In the genomic region with DNA sequence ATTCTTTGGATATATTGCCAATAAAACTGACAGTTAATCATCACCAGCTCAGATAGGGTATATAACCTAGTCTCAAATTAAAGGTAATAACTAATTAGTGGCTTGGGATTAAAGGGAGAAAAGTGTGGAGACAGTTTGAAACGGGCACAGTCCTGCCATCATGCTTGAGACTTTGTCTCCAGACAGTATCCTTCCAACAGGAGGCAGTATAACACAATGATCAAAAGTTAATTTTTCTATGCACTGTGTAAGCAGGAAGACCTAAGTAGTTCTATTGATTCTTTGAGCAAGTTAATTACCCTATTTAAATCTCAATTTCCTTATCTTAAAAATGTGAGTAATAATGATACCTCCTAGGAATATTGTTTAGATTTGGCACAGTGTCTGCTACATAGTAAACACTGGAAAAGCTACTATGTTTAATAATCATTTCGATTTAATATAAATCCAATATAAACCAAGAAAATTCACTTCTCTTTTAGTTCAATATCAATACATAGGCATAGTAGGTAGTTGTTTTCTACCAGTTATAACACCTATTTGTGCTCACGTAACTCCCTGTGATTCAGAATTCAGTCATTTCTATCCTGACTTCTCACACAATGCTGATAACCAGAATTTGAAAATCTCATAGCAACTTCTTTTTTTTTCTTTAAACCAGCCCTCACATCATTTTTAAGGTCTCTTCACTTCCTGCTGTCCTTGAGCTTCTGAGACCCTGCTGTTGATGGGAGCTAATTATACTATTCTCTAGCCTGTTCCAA, we compare ENCODE assay signal across 8 cellular contexts. TPM values are rescaled to one million over a fixed set of nuclear protein-coding genes. Genes with fewer than 3 reads are reported as not detected.
DNase-seq lines count a peak whose midpoint lies in the region; ATAC-seq and TF ChIP-seq lines count a peak whose summit lies in the region.

No MANE protein-coding gene starts in this region.

- H3K9me3 Mint-ChIP-seq in activated CD4-positive, alpha-beta T cell treated with anti-CD3 and anti-CD28 coated beads, Interleukin-2, amount 10 ng/mL, durations not matched to agents 7 days and 5 days = no peaks in the 10 kb centered on the region

- no peak overlapping the region for H3K4me3 Mint-ChIP-seq in activated CD4-positive, alpha-beta T cell treated with anti-CD3 and anti-CD28 coated beads, Interleukin-2, amount 10 ng/mL, durations not matched to agents 7 days and 5 days

- H3K9me3 ChIP-seq in MM.1S (replicated peaks; ENCODE audit: insufficient read depth, low read length) (no peaks in the 10 kb centered on the region), gastroesophageal sphincter (no peaks in the 10 kb centered on the region)

- H3K4me1 Mint-ChIP-seq in activated CD4-positive, alpha-beta T cell treated with anti-CD3 and anti-CD28 coated beads, Interleukin-2, amount 10 ng/mL, durations not matched to agents 7 days and 5 days = peaks cover 77% of the 10 kb centered on the region

- H3K27ac ChIP-seq in MM.1S (ENCODE audit: low read length) (peak overlapping the region; percentile 4; the same call in 1 of the 2 replicates), VCaP (no peak overlapping the region), gastroesophageal sphincter (no peak overlapping the region)

- H3K36me3 ChIP-seq in MM.1S (replicated peaks; ENCODE audit: insufficient read depth, low read length) (no peaks in the 10 kb centered on the region), gastroesophageal sphincter (no peaks in the 10 kb centered on the region)

- no peak for TF ChIP-seq POLR2A in gastroesophageal sphincter (IDR thresholded peaks at IDR 0.05)

- no peak overlapping the region for H2AFZ ChIP-seq in MM.1S (ENCODE audit: low read length)

- WGBS in gastroesophageal sphincter (ENCODE audit: low coverage in 1 of 2), 2 donors = 53 to 65% methylated on average over 3 of the region's 3 CpGs

- H3K79me2 ChIP-seq in MM.1S (ENCODE audit: low read length) = peaks cover 10% of the 10 kb centered on the region; the same call in 1 of the 2 replicates

- no peaks in the 10 kb centered on the region for H4K20me1 ChIP-seq in MM.1S (ENCODE audit: insufficient read depth, low read length)

- H3K27me3 Mint-ChIP-seq in activated CD4-positive, alpha-beta T cell treated with anti-CD3 and anti-CD28 coated beads, Interleukin-2, amount 10 ng/mL, durations not matched to agents 7 days and 5 days = no peaks in the 10 kb centered on the region

- TF ChIP-seq CTCF in MM.1S (IDR thresholded peaks at IDR 0.05; ENCODE audit: low read length) (peak; percentile 74), VCaP (conservative IDR thresholded peaks at IDR 0.05) (peak; percentile 78), gastroesophageal sphincter (IDR thresholded peaks at IDR 0.05) (peak; percentile 28 to 58 (median 48))

- no peak overlapping the region for H3K9ac ChIP-seq in MM.1S (ENCODE audit: low read length)

- H3K27me3 ChIP-seq in MM.1S (replicated peaks; ENCODE audit: insufficient read depth, low read length) (no peaks in the 10 kb centered on the region), gastroesophageal sphincter (no peaks in the 10 kb centered on the region)

- no peak overlapping the region for H3K4me2 ChIP-seq in MM.1S (ENCODE audit: low read depth, low read length)

- no peak for TF ChIP-seq EP300 in gastroesophageal sphincter (IDR thresholded peaks at IDR 0.05)

- H3F3A ChIP-seq in MM.1S (ENCODE audit: insufficient read depth, low read length) = peaks cover 43% of the 10 kb centered on the region

- H3K27ac Mint-ChIP-seq in activated CD4-positive, alpha-beta T cell treated with anti-CD3 and anti-CD28 coated beads, Interleukin-2, amount 10 ng/mL, durations not matched to agents 7 days and 5 days = peak overlapping the region; percentile 79

- peak; percentile 32 for ATAC-seq in GM21717 (IDR thresholded peaks at IDR 0.05; ENCODE audit: unreplicated experiment)
- ATAC-seq in gastroesophageal sphincter = peak; percentile 55

- no peaks in the 10 kb centered on the region for H3K9me2 ChIP-seq in MM.1S (replicated peaks; ENCODE audit: insufficient read depth, low read length)

- H3K36me3 Mint-ChIP-seq in activated CD4-positive, alpha-beta T cell treated with anti-CD3 and anti-CD28 coated beads, Interleukin-2, amount 10 ng/mL, durations not matched to agents 7 days and 5 days (ENCODE audit: low read depth) = peaks cover 21% of the 10 kb centered on the region

- DNase-seq in activated CD4-positive, alpha-beta T cell treated with anti-CD3 and anti-CD28 coated beads, Interleukin-2, amount 10 ng/mL, durations not matched to agents 7 days and 5 days = peak; percentile 36
- DNase-seq in activated CD4-positive, alpha-beta T cell treated with anti-CD3 and anti-CD28 coated beads, Interleukin-2, amount 50 U/mL, for 48 hours = no peak
- DNase-seq in MM.1S (peak; percentile 74), renal cortical epithelial cell (ENCODE audit: low read depth) (peak; percentile 67)
- DNase-seq in stimulated activated naive CD4-positive, alpha-beta T cell treated with Interleukin-2 at 50 U/mL for 16 hours (lab: John Stamatoyannopoulos, UW) = no peak

- H3K4me1 ChIP-seq in MM.1S (ENCODE audit: low read length) (peaks cover 70% of the 10 kb centered on the region), gastroesophageal sphincter (no peaks in the 10 kb centered on the region)

- POLR2A ChIA-PET in activated CD4-positive, alpha-beta T cell treated with anti-CD3 and anti-CD28 coated beads, Interleukin-2, amount 10 ng/mL, durations not matched to agents 7 days and 5 days (lab: Charles Lee) = no interaction called here

- H3K4me3 ChIP-seq in MM.1S (ENCODE audit: low read length) (no peak overlapping the region), gastroesophageal sphincter (no peak overlapping the region)

- CTCF ChIA-PET in activated CD4-positive, alpha-beta T cell treated with anti-CD3 and anti-CD28 coated beads, Interleukin-2, amount 10 ng/mL, durations not matched to agents 7 days and 5 days (lab: Charles Lee) = interaction anchor here (0.6 to 6.0 kb wide), 12 partner anchors 9 to 454 kb away, joined by 3 to 34 read pairs (median 4); a partner anchor contains a TSS

RNA-seq across cellular contexts. Expression of a gene that starts 53.7 kb away (rescaled TPM):
- total RNA-seq in activated CD4-positive, alpha-beta T cell treated with anti-CD3 and anti-CD28 coated beads, Interleukin-2, amount 10 ng/mL, durations not matched to agents 7 days and 5 days = 10 to 100 TPM; 12.2 to 13.3 TPM
- total RNA-seq in gastroesophageal sphincter = 10 to 100 TPM in 1 of 4 donors, 1 to 10 TPM in 3; 5.3 to 10.8 (median 7.1) TPM
- 13.8 and 16.0 TPM in 2 replicates for total RNA-seq in renal cortical epithelial cell

RNA-seq across cellular contexts. Expression of a gene that starts 54.9 kb away (rescaled TPM):
- total RNA-seq in activated CD4-positive, alpha-beta T cell treated with anti-CD3 and anti-CD28 coated beads, Interleukin-2, amount 10 ng/mL, durations not matched to agents 7 days and 5 days = 10 to 100 TPM; 33.2 to 41.0 TPM
- total RNA-seq in gastroesophageal sphincter (10 to 100 TPM; 17.6 to 35.2 (median 23.8) TPM), renal cortical epithelial cell (17.3 and 17.4 TPM in 2 replicates)

Comparison
In these comparisons a context has a peak if more than half of its experiments do, and no peak if none do; other contexts are left out.
1. DNase-seq: peak in activated CD4-positive, alpha-beta T cell treated with anti-CD3 and anti-CD28 coated beads, Interleukin-2, amount 10 ng/mL, durations not matched to agents 7 days and 5 days (single experiment), MM.1S (single experiment) and renal cortical epithelial cell (single experiment); none in activated CD4-positive, alpha-beta T cell treated with anti-CD3 and anti-CD28 coated beads, Interleukin-2, amount 50 U/mL, for 48 hours (0 of 2) and stimulated activated naive CD4-positive, alpha-beta T cell treated with Interleukin-2 at 50 U/mL for 16 hours (single experiment).
2. Peak in every context shown above with its lines, with median percentiles within 50 percentile points of each other: CTCF ChIP-seq.